ENCODE assay signal across 8 cellular contexts in the genomic region with DNA sequence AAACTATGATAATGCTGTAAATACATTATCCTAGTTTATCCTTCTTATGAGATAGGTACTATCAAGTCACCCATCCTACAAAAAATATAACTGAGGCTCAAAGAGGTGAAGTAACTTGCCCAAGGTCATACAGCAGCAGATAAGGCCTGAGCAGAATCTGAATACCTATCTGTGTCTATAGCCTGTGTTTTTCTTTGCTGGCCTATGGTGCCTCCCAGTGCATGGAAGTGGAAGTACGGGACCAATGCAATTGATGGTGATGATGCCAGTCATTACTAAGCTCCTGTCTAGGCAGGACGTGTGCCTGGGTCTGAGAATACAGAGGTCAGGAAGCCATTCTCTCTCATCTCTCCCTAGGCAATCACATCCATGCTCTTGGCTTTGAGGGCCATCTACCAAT.
A peak's percentile ranks its signal among the peaks of the same experiment; 100 is the strongest.
DNase-seq lines count a peak whose midpoint lies in the region; ATAC-seq, FAIRE-seq and TF ChIP-seq lines count a peak whose summit lies in the region.

No MANE protein-coding gene starts in this region.

- no peaks in the 10 kb centered on the region for H3K4me1 Mint-ChIP-seq in astrocyte (ENCODE audit: low read depth, unreplicated experiment)

- H3K4me2 ChIP-seq in OCI-LY7 (ENCODE audit: low read length) (no peak overlapping the region), astrocyte (ENCODE audit: low read length) (no peak overlapping the region)

- no peak for TF ChIP-seq EP300 in tibial nerve (IDR thresholded peaks at IDR 0.05)

- intact Hi-C loops in OCI-LY7 (cut with micrococcal nuclease; ENCODE audit: unreplicated experiment) (loop anchor here (1.0 to 5.0 kb wide), 4 partner anchors 76 to 219 kb away; partner anchors contain the start of gene SLC36A1), left colon (cut with DNase I, micrococcal nuclease) (no loop called here)

- FAIRE-seq in astrocyte (lab: Jason Lieb, UNC) = peak; percentile 69

- TF ChIP-seq CTCF in OCI-LY7 (conservative IDR thresholded peaks at IDR 0.05; ENCODE audit: low read length) (peak; percentile 79), astrocyte (IDR thresholded peaks at IDR 0.05; ENCODE audit: insufficient read depth, low read depth, low read length) (peak; percentile 62), tibial nerve (IDR thresholded peaks at IDR 0.05) (peak; percentile 8 to 33 (median 23))

- no peaks in the 10 kb centered on the region for H3K9me3 Mint-ChIP-seq in astrocyte (ENCODE audit: unreplicated experiment)

- no peaks in the 10 kb centered on the region for H3K9me3 ChIP-seq in OCI-LY7 (ENCODE audit: low read length)
- no peaks in the 10 kb centered on the region for H3K9me3 ChIP-seq in astrocyte (ENCODE audit: insufficient read depth, low read depth, low read length)
- H3K9me3 ChIP-seq in tibial nerve = no peaks in the 10 kb centered on the region

- H3K27ac ChIP-seq in OCI-LY7 (ENCODE audit: low read depth, low read length, poor library complexity, severe bottlenecking) (no peak overlapping the region), astrocyte (ENCODE audit: low read depth, low read length) (no peak overlapping the region), tibial nerve (no peak overlapping the region)

- CTCF ChIA-PET in OCI-LY7 (lab: Charles Lee; ENCODE audit: unreplicated experiment) = no interaction called here

- DNase-seq in NCI-H1417 (lab: John Stamatoyannopoulos, UW) (peak; percentile 3 to 50 (median 46)), NCI-H1417 treated with DMSO at 0.1 percent for 48 hours (lab: John Stamatoyannopoulos, UW) (no peak), OCI-LY7 (ENCODE audit: low spot score) (peak; percentile 45), astrocyte (ENCODE audit: low read depth) (peak; percentile 3), left colon (peak in 1 of 2 donors; percentile 27), tibial nerve (ENCODE audit: low spot score in 2 of 2) (no peak)

- H3K36me3 ChIP-seq in OCI-LY7 (ENCODE audit: insufficient read depth, low read length) = no peaks in the 10 kb centered on the region
- H3K36me3 ChIP-seq in astrocyte (ENCODE audit: insufficient read depth, low read length) = no peaks in the 10 kb centered on the region
- no peaks in the 10 kb centered on the region for H3K36me3 ChIP-seq in tibial nerve

- no peak overlapping the region for H3K27ac Mint-ChIP-seq in astrocyte (ENCODE audit: unreplicated experiment)

- no peak overlapping the region for H3K9ac ChIP-seq in astrocyte (ENCODE audit: low read length)

- H3K27me3 ChIP-seq in astrocyte (ENCODE audit: insufficient read depth, low read length) = no peaks in the 10 kb centered on the region
- H3K27me3 ChIP-seq in tibial nerve = no peaks in the 10 kb centered on the region

- H2AFZ ChIP-seq in OCI-LY7 (ENCODE audit: low read length) (no peak overlapping the region), astrocyte (ENCODE audit: low read depth, low read length) (no peak overlapping the region)

- H3K79me2 ChIP-seq in OCI-LY7 (ENCODE audit: insufficient read depth, low read depth, low read length) = no peaks in the 10 kb centered on the region
- H3K79me2 ChIP-seq in astrocyte (ENCODE audit: insufficient read depth, low read length) = no peaks in the 10 kb centered on the region

- no TSS peak for BruUV-seq in OCI-LY7 (replicated peaks; lab: Mats Ljungman, UMichigan)

- H3K36me3 Mint-ChIP-seq in astrocyte (ENCODE audit: low read depth, unreplicated experiment) = no peaks in the 10 kb centered on the region

- no peaks in the 10 kb centered on the region for H4K20me1 ChIP-seq in OCI-LY7 (ENCODE audit: insufficient read depth, low read length)
- H4K20me1 ChIP-seq in astrocyte (ENCODE audit: insufficient read depth, low read length) = no peaks in the 10 kb centered on the region

- H3K27me3 Mint-ChIP-seq in astrocyte (ENCODE audit: low read depth, unreplicated experiment) = peaks cover 12% of the 10 kb centered on the region

- no peak overlapping the region for H3K4me3 Mint-ChIP-seq in astrocyte (ENCODE audit: unreplicated experiment)

- ATAC-seq in GM19467 (IDR thresholded peaks at IDR 0.05; ENCODE audit: unreplicated experiment) (peak; percentile 91), HG03442 (IDR thresholded peaks at IDR 0.05; ENCODE audit: unreplicated experiment) (peak; percentile 93), left colon (peak; percentile 96)

- no peak overlapping the region for H3K4me3 ChIP-seq in OCI-LY7 (ENCODE audit: low read depth, low read length, poor library complexity, severe bottlenecking)
- H3K4me3 ChIP-seq in astrocyte (ENCODE audit: insufficient read depth, low read depth, low read length) = no peak overlapping the region
- H3K4me3 ChIP-seq in tibial nerve = no peak overlapping the region

- H3K4me1 ChIP-seq in OCI-LY7 (ENCODE audit: insufficient read depth, low read length, poor library complexity, severe bottlenecking) = no peaks in the 10 kb centered on the region
- no peaks in the 10 kb centered on the region for H3K4me1 ChIP-seq in astrocyte (ENCODE audit: insufficient read depth, low read length)
- H3K4me1 ChIP-seq in tibial nerve = no peaks in the 10 kb centered on the region

- H3K9me2 ChIP-seq in OCI-LY7 (ENCODE audit: insufficient read depth, low read length) = no peaks in the 10 kb centered on the region

- TF ChIP-seq POLR2A in tibial nerve (IDR thresholded peaks at IDR 0.05) = no peak

- WGBS in tibial nerve, 2 donors = 56 to 67% methylated on average over 2 of the region's 2 CpGs

- POLR2A ChIA-PET in OCI-LY7 (lab: Charles Lee) = no interaction called here

Comparison
In these comparisons a context has a peak if more than half of its experiments do, and no peak if none do; other contexts are left out.
1. DNase-seq: peak in NCI-H1417 (3 of 3), OCI-LY7 (single experiment) and astrocyte (single experiment); none in NCI-H1417 treated with DMSO at 0.1 percent for 48 hours (single experiment) and tibial nerve (0 of 2).
2. CTCF ChIP-seq: peak in every context shown above with its lines; median percentile 79 in OCI-LY7; 62 in astrocyte; 23 in tibial nerve.
3. Peak in every context shown above with its lines, with median percentiles within 50 percentile points of each other: ATAC-seq.